ENCODE assay signal across 10 cellular contexts in genomic region chr3:171806200-171807128, GRCh38. TPM values are rescaled to one million over a fixed set of nuclear protein-coding genes. Genes with fewer than 3 reads are reported as not detected.
DNase-seq lines count a peak whose midpoint lies in the region; ATAC-seq and TF ChIP-seq lines count a peak whose summit lies in the region.
"Had no signal": no experiment of that assay in that cellular context is flagged by ENCODE, and none has a peak within 500 bp of the region (broad histone marks: within the 10 kb centered on the region; RNA-seq: fewer than 3 reads in every experiment).

No MANE protein-coding gene starts in this region.

- H3K27me3 Mint-ChIP-seq in chondrocyte (ENCODE audit: low read depth): no peaks in the 10 kb centered on the region

- peaks cover 8 to 20% of the 10 kb centered on the region in 2 donors for H3K4me1 ChIP-seq in muscle layer of duodenum (ENCODE audit: control insufficient read depth in 1 of 2, insufficient read depth in 2 of 2, low read length in 2 of 2)
- H3K4me1 ChIP-seq in Karpas-422 (ENCODE audit: low read length): no peaks in the 10 kb centered on the region

- no peaks in the 10 kb centered on the region for H4K20me1 ChIP-seq in Karpas-422 (ENCODE audit: insufficient read depth, low read depth, low read length)

- no peak overlapping the region for H3K4me3 Mint-ChIP-seq in chondrocyte (ENCODE audit: unreplicated experiment)
- H3K4me3 Mint-ChIP-seq: H9 had no signal

- no peak overlapping the region for H3K4me3 ChIP-seq in muscle layer of duodenum (ENCODE audit: low read depth in 1 of 2, low read length in 2 of 2)
- no peak overlapping the region for H3K4me3 ChIP-seq in Karpas-422 (ENCODE audit: low read length)

- peak; percentile 79 to 81 for DNase-seq in AML-193 (lab: John Stamatoyannopoulos, UW)
- peak; percentile 77 for DNase-seq in HuH-7.5 (ENCODE audit: low spot score)
- DNase-seq in chondrocyte (ENCODE audit: low spot score): no peak
- DNase-seq in inferior parietal cortex (ENCODE audit: extremely low spot score): no peak
- no peak for DNase-seq in Karpas-422
- no peak for DNase-seq in NCI-H82 (lab: John Stamatoyannopoulos, UW)
- DNase-seq: activated CD4-positive, alpha-beta T cell treated with anti-CD3 and anti-CD28 coated beads for 48 hours; H9 had no signal

- H3K27ac ChIP-seq in muscle layer of duodenum (ENCODE audit: low read length): peak overlapping the region; percentile 63
- H3K27ac ChIP-seq in Karpas-422 (ENCODE audit: low read length): no peak overlapping the region

- H3K27me3 ChIP-seq in muscle layer of duodenum (ENCODE audit: low read depth, low read length): no peaks in the 10 kb centered on the region
- no peaks in the 10 kb centered on the region for H3K27me3 ChIP-seq in Karpas-422 (ENCODE audit: low read length)

- ATAC-seq in HG03439 (IDR thresholded peaks at IDR 0.05; ENCODE audit: unreplicated experiment): no peak

- H3K4me2 ChIP-seq in Karpas-422 (ENCODE audit: low read depth, low read length, poor library complexity, severe bottlenecking): no peak overlapping the region

- H3K36me3 ChIP-seq in muscle layer of duodenum (ENCODE audit: control insufficient read depth in 1 of 2, insufficient read depth in 2 of 2, low read length in 2 of 2) (peaks cover 0 to 7% of the 10 kb centered on the region in 2 donors), Karpas-422 (ENCODE audit: insufficient read depth, low read length) (no peaks in the 10 kb centered on the region)

- TF ChIP-seq CTCF in chondrocyte (IDR thresholded peaks at IDR 0.05): no peak

- peak overlapping the region; percentile 81 for H3K27ac Mint-ChIP-seq in chondrocyte (ENCODE audit: unreplicated experiment)
- H3K27ac Mint-ChIP-seq: H9 had no signal

- peaks cover 68% of the 10 kb centered on the region for H3K4me1 Mint-ChIP-seq in chondrocyte (ENCODE audit: low read depth)

- no peaks in the 10 kb centered on the region for H3K9me2 ChIP-seq in Karpas-422 (replicated peaks; ENCODE audit: insufficient read depth, low read length)

- H3K36me3 Mint-ChIP-seq in chondrocyte (ENCODE audit: low read depth): no peaks in the 10 kb centered on the region

- H3K9me3 ChIP-seq in muscle layer of duodenum (ENCODE audit: control insufficient read depth in 1 of 2, low read length in 2 of 2) (no peaks in the 10 kb centered on the region), Karpas-422 (ENCODE audit: low read length) (no peaks in the 10 kb centered on the region)

- no peak overlapping the region for H3K9ac ChIP-seq in Karpas-422 (ENCODE audit: low read length)

- H3K9me3 Mint-ChIP-seq in chondrocyte (ENCODE audit: low read depth): no peaks in the 10 kb centered on the region
- H3K9me3 Mint-ChIP-seq: H9 had no signal

- no peaks in the 10 kb centered on the region for H3K79me2 ChIP-seq in Karpas-422 (ENCODE audit: low read length)

- no peak overlapping the region for H2AFZ ChIP-seq in Karpas-422 (ENCODE audit: low read length)

RNA-seq across cellular contexts. Expression of gene PLD1, which starts 3.8 kb away (rescaled TPM):
- total RNA-seq in chondrocyte: 14.7 to 17.0 TPM (median 16.4 TPM) in 3 replicates
- not detected in 2 replicates for total RNA-seq in Karpas-422 (2014; rRNA removed; shearing (Covaris generic); ENCODE audit: low replicate concordance)

RNA-seq across cellular contexts. Expression of gene TMEM212, which starts 36.7 kb away (rescaled TPM):
- total RNA-seq in chondrocyte: not detected in 3 replicates
- total RNA-seq in Karpas-422 (2014; rRNA removed; shearing (Covaris generic); ENCODE audit: low replicate concordance): not detected in 2 replicates
- total RNA-seq: H9 had no signal

Comparison
In these comparisons a context has a peak if more than half of its experiments do, and no peak if none do; other contexts are left out.
1. DNase-seq: peak in AML-193 (2 of 2) and HuH-7.5 (single experiment); none in chondrocyte (single experiment), inferior parietal cortex (single experiment), Karpas-422 (single experiment) and NCI-H82 (single experiment).
2. RNA of gene PLD1, which starts 3.8 kb away (total RNA-seq): 14.7 to 17.0 TPM in chondrocyte; not detected in Karpas-422; every median in the first group is over 10 times any median in the second.